Comparison of ENCODE assay signal across 10 cellular contexts in genomic region chr20:1171461-1172093, GRCh38. TPM values are rescaled to one million over a fixed set of nuclear protein-coding genes. Genes with fewer than 3 reads are reported as not detected.
DNase-seq lines count a peak whose midpoint lies in the region; ATAC-seq, FAIRE-seq and TF ChIP-seq lines count a peak whose summit lies in the region.
"Had no signal": no experiment of that assay in that cellular context is flagged by ENCODE, and none has a peak within 500 bp of the region (broad histone marks: within the 10 kb centered on the region; RNA-seq: fewer than 3 reads in every experiment).

No MANE protein-coding gene starts in this region.

- no peak overlapping the region for H3K27ac Mint-ChIP-seq in activated naive CD8-positive, alpha-beta T cell treated with anti-CD3 and anti-CD28 coated beads, Interleukin-2, amount 50 U/mL, for 24 hours
- H3K27ac Mint-ChIP-seq: immature natural killer cell had no signal

- no peak for ATAC-seq in activated naive CD8-positive, alpha-beta T cell treated with anti-CD3 and anti-CD28 coated beads, Interleukin-2, amount 50 U/mL, for 24 hours
- ATAC-seq in HepG2 (peak; percentile 30), HG03342 (IDR thresholded peaks at IDR 0.05; ENCODE audit: unreplicated experiment) (no peak)

- H3K27ac ChIP-seq in HepG2 (ENCODE audit: extremely low read length, insufficient read depth, low read length), result no peak overlapping the region
- H3K27ac ChIP-seq: right atrium auricular region had no signal

- TF ChIP-seq RAD21 in HepG2 (CRISPR knock-in tag; IDR thresholded peaks at IDR 0.05), result no peak

- no peak for TF ChIP-seq EP300 in HepG2 (IDR thresholded peaks at IDR 0.05; ENCODE audit: low read depth in 2 of 2, low read length in 2 of 2)
- TF ChIP-seq EP300 in HepG2 (CRISPR knock-in tag; IDR thresholded peaks at IDR 0.05; ENCODE audit: borderline replicate concordance), result no peak

- BruUV-seq in HepG2 (replicated peaks; lab: Mats Ljungman, UMichigan), result no TSS peak

- no peaks in the 10 kb centered on the region for H3K79me2 ChIP-seq in HepG2 (ENCODE audit: insufficient read depth, low read length)

- no peaks in the 10 kb centered on the region for H3K27me3 ChIP-seq in HepG2 (ENCODE audit: control insufficient read depth in 1 of 2, insufficient read depth in 2 of 2, low read length in 2 of 2)
- H3K27me3 ChIP-seq: right atrium auricular region had no signal

- no peak for TF ChIP-seq CTCF in HepG2 (CRISPR knock-in tag; IDR thresholded peaks at IDR 0.05)

- no peak; a peak in 1 of 4 replicates for TF ChIP-seq POLR2A in HepG2 (IDR thresholded peaks at IDR 0.05; ENCODE audit: insufficient read depth in 1 of 2, low read depth in 2 of 2, low read length in 2 of 2)

- 97% methylated on average over 4 of the region's 4 CpGs for WGBS in HepG2 (ENCODE audit: low lambda C conversion rate)

- H3K36me3 Mint-ChIP-seq in activated naive CD8-positive, alpha-beta T cell treated with anti-CD3 and anti-CD28 coated beads, Interleukin-2, amount 50 U/mL, for 24 hours (ENCODE audit: low read depth), result peaks cover 45% of the 10 kb centered on the region

- no peak overlapping the region for H3K4me3 Mint-ChIP-seq in activated naive CD8-positive, alpha-beta T cell treated with anti-CD3 and anti-CD28 coated beads, Interleukin-2, amount 50 U/mL, for 24 hours
- H3K4me3 Mint-ChIP-seq: immature natural killer cell had no signal

- no peaks in the 10 kb centered on the region for H3K4me1 Mint-ChIP-seq in activated naive CD8-positive, alpha-beta T cell treated with anti-CD3 and anti-CD28 coated beads, Interleukin-2, amount 50 U/mL, for 24 hours
- H3K4me1 Mint-ChIP-seq: immature natural killer cell had no signal

- DNase-seq in EH (ENCODE audit: low read depth) (peak; percentile 60), HuH-7.5 (ENCODE audit: low spot score) (peak; percentile 34), HepG2 (ENCODE audit: low spot score) (peak; percentile 42), ureter (ENCODE audit: low spot score) (no peak), NK-92 (lab: John Stamatoyannopoulos, UW; ENCODE audit: unreplicated experiment) (no peak)
- DNase-seq in activated naive CD8-positive, alpha-beta T cell treated with anti-CD3 and anti-CD28 coated beads, Interleukin-2, amount 50 U/mL, for 24 hours, result peak; percentile 14
- DNase-seq: immature natural killer cell had no signal

- CTCF ChIA-PET in HepG2 (lab: Yijun Ruan, JAX; ENCODE audit: low intra/inter-chr PET ratio, low total read pairs), result no interaction called here

- H3K36me3 ChIP-seq in HepG2 (replicated peaks in 1 of 2; ENCODE audit: control insufficient read depth in 1 of 2, insufficient read depth in 2 of 2, low read length in 2 of 2), result peaks cover 29 to 55% of the 10 kb centered on the region in 2 experiments

- H3K4me3 ChIP-seq in HepG2 (replicated peaks in 1 of 3; ENCODE audit: insufficient read depth in 1 of 3, low read depth in 2 of 3, low read length in 3 of 3), result no peak overlapping the region
- H3K4me3 ChIP-seq: right atrium auricular region had no signal

- no peak overlapping the region for H3K4me2 ChIP-seq in HepG2 (ENCODE audit: low read depth, low read length)

- POLR2A ChIA-PET in HepG2 (lab: Yijun Ruan, JAX), result interaction anchor here (0.5 kb wide), 1 partner anchor 21 kb away, joined by 3 read pairs; no protein-coding TSS in a partner anchor

- H3K4me1 ChIP-seq in HepG2 (ENCODE audit: insufficient read depth, low read length), result no peaks in the 10 kb centered on the region
- H3K4me1 ChIP-seq: right atrium auricular region had no signal

- no peak overlapping the region for H2AFZ ChIP-seq in HepG2 (ENCODE audit: low read length)

- no peaks in the 10 kb centered on the region for H3K9me3 Mint-ChIP-seq in activated naive CD8-positive, alpha-beta T cell treated with anti-CD3 and anti-CD28 coated beads, Interleukin-2, amount 50 U/mL, for 24 hours
- H3K9me3 Mint-ChIP-seq: immature natural killer cell had no signal

- no peak for FAIRE-seq in HepG2 (lab: Jason Lieb, UNC)

- no peak overlapping the region for H3K9ac ChIP-seq in HepG2 (ENCODE audit: insufficient read depth, low read depth, low read length)

- no peaks in the 10 kb centered on the region for H3K9me3 ChIP-seq in HepG2 (ENCODE audit: low read length)
- H3K9me3 ChIP-seq: right atrium auricular region had no signal

- H4K20me1 ChIP-seq in HepG2 (ENCODE audit: insufficient read depth, low read length), result peaks cover 20% of the 10 kb centered on the region; the same call in 1 of the 2 replicates

- in situ Hi-C loops in HepG2 (cut with HindIII; ENCODE audit: extremely low pct_ligation_motif_present, low pct_unique_long_range_greater_than_20kb), result no loop called here

- intact Hi-C loops in HepG2 (cut with micrococcal nuclease; ENCODE audit: unreplicated experiment), result no loop called here

- H3K27me3 Mint-ChIP-seq in activated naive CD8-positive, alpha-beta T cell treated with anti-CD3 and anti-CD28 coated beads, Interleukin-2, amount 50 U/mL, for 24 hours, result no peaks in the 10 kb centered on the region

RNA-seq across cellular contexts. Expression of gene TMEM74B, which starts 13.2 kb away (rescaled TPM):
- total RNA-seq in HepG2 (2016; rRNA removed; fragmentation: Illumina TruSeq; extraction: Trizol), result 2.9 and 4.7 TPM in 2 replicates
- total RNA-seq in HepG2 (2016; cell fraction: cytosol; rRNA removed; fragmentation: Illumina TruSeq; extraction: Trizol; ENCODE audit: low read depth), result 3.3 and 3.9 TPM in 2 replicates
- 2.5 and 4.3 TPM in 2 replicates for total RNA-seq in HepG2 (2016; cell fraction: insoluble cytoplasmic fraction; rRNA removed; fragmentation: Illumina TruSeq; extraction: Trizol)
- 4.5 and 5.1 TPM in 2 replicates for total RNA-seq in HepG2 (2016; cell fraction: membrane; rRNA removed; fragmentation: Illumina TruSeq; extraction: Trizol)
- 3.5 and 6.3 TPM in 2 replicates for total RNA-seq in HepG2 (2016; cell fraction: nucleus; rRNA removed; fragmentation: Illumina TruSeq; extraction: Trizol)
- polyA plus RNA-seq in HepG2 (2011; rRNA removed), result 18.4 and 25.0 TPM in 2 replicates
- 10.2 and 16.1 TPM in 2 replicates for polyA plus RNA-seq in HepG2 (2011; cell fraction: cytosol; rRNA removed)
- polyA plus RNA-seq in HepG2 (2011; cell fraction: nucleus; rRNA removed), result 136 and 155 TPM in 2 replicates
- 12.7 and 14.7 TPM in 2 replicates for polyA plus RNA-seq in HepG2 (2012)
- 3.3 and 4.2 TPM in 2 replicates for polyA plus RNA-seq in HepG2 (2016; cell fraction: cytosol; fragmentation: Illumina TruSeq; extraction: Trizol; ENCODE audit: low read depth)
- polyA plus RNA-seq in HepG2 (2016; cell fraction: insoluble cytoplasmic fraction; fragmentation: Illumina TruSeq; extraction: Trizol; ENCODE audit: low read depth), result 2.6 and 2.9 TPM in 2 replicates
- 4.2 and 5.6 TPM in 2 replicates for polyA plus RNA-seq in HepG2 (2016; cell fraction: membrane; fragmentation: Illumina TruSeq; extraction: Trizol; ENCODE audit: low read depth)
- 11.6 and 13.1 TPM in 2 replicates for polyA plus RNA-seq in HepG2 (2016; cell fraction: nucleus; fragmentation: Illumina TruSeq; extraction: Trizol; ENCODE audit: insufficient read depth, low read depth)
- polyA minus RNA-seq in HepG2 (2011; rRNA and poly(A)+ RNA removed; ENCODE audit: low replicate concordance), result 11.3 TPM in 1 of 2 replicates, not detected in the other
- 5.0 and 6.8 TPM in 2 replicates for polyA minus RNA-seq in HepG2 (2011; cell fraction: cytosol; rRNA and poly(A)+ RNA removed)
- polyA minus RNA-seq in HepG2 (2011; cell fraction: nucleus; rRNA and poly(A)+ RNA removed), result 12.4 and 13.4 TPM in 2 replicates
- total RNA-seq in ureter, result 3.6 TPM
- polyA plus RNA-seq: immature natural killer cell had no signal

RNA-seq across cellular contexts. Expression of gene C20orf202, which starts 31.7 kb away (rescaled TPM):
- total RNA-seq in HepG2 (2016; rRNA removed; fragmentation: Illumina TruSeq; extraction: Trizol) (0.20 TPM in 2 replicates), ureter (1.2 TPM)
- total RNA-seq in HepG2 (2016; cell fraction: cytosol; rRNA removed; fragmentation: Illumina TruSeq; extraction: Trizol; ENCODE audit: low read depth), result 0.18 TPM in 1 of 2 replicates, not detected in the other
- 0.18 and 0.19 TPM in 2 replicates for total RNA-seq in HepG2 (2016; cell fraction: insoluble cytoplasmic fraction; rRNA removed; fragmentation: Illumina TruSeq; extraction: Trizol)
- total RNA-seq in HepG2 (2016; cell fraction: membrane; rRNA removed; fragmentation: Illumina TruSeq; extraction: Trizol), result 0.31 and 0.34 TPM in 2 replicates
- not detected in 2 replicates for total RNA-seq in HepG2 (2016; cell fraction: nucleus; rRNA removed; fragmentation: Illumina TruSeq; extraction: Trizol)
- polyA plus RNA-seq in HepG2 (2011; rRNA removed), result 0.91 and 1.2 TPM in 2 replicates
- 0.55 and 0.68 TPM in 2 replicates for polyA plus RNA-seq in HepG2 (2011; cell fraction: cytosol; rRNA removed)
- polyA plus RNA-seq in HepG2 (2011; cell fraction: nucleus; rRNA removed), result 1.9 and 2.2 TPM in 2 replicates
- polyA plus RNA-seq in HepG2 (2012), result 0.51 and 1.0 TPM in 2 replicates
- polyA plus RNA-seq in HepG2 (2016; cell fraction: cytosol; fragmentation: Illumina TruSeq; extraction: Trizol; ENCODE audit: low read depth), result 0.15 and 0.26 TPM in 2 replicates
- polyA plus RNA-seq in HepG2 (2016; cell fraction: insoluble cytoplasmic fraction; fragmentation: Illumina TruSeq; extraction: Trizol; ENCODE audit: low read depth), result 0.14 and 0.45 TPM in 2 replicates
- polyA plus RNA-seq in HepG2 (2016; cell fraction: membrane; fragmentation: Illumina TruSeq; extraction: Trizol; ENCODE audit: low read depth), result 0.18 and 0.36 TPM in 2 replicates
- not detected in 2 replicates for polyA plus RNA-seq in HepG2 (2016; cell fraction: nucleus; fragmentation: Illumina TruSeq; extraction: Trizol; ENCODE audit: insufficient read depth, low read depth)
- 0.14 TPM in 1 of 2 replicates, not detected in the other for polyA minus RNA-seq in HepG2 (2011; rRNA and poly(A)+ RNA removed; ENCODE audit: low replicate concordance)
- not detected in 2 replicates for polyA minus RNA-seq in HepG2 (2011; cell fraction: cytosol; rRNA and poly(A)+ RNA removed)
- polyA minus RNA-seq in HepG2 (2011; cell fraction: nucleus; rRNA and poly(A)+ RNA removed), result 0.77 and 0.87 TPM in 2 replicates
- polyA plus RNA-seq: immature natural killer cell had no signal

RNA-seq across cellular contexts. Expression of gene PSMF1, which starts 53.2 kb away (rescaled TPM):
- total RNA-seq in HepG2 (2016; rRNA removed; fragmentation: Illumina TruSeq; extraction: Trizol) (86.0 and 113 TPM in 2 replicates), ureter (184 TPM)
- total RNA-seq in HepG2 (2016; cell fraction: cytosol; rRNA removed; fragmentation: Illumina TruSeq; extraction: Trizol; ENCODE audit: low read depth), result 19.7 and 25.4 TPM in 2 replicates
- 84.7 and 89.7 TPM in 2 replicates for total RNA-seq in HepG2 (2016; cell fraction: insoluble cytoplasmic fraction; rRNA removed; fragmentation: Illumina TruSeq; extraction: Trizol)
- total RNA-seq in HepG2 (2016; cell fraction: membrane; rRNA removed; fragmentation: Illumina TruSeq; extraction: Trizol), result 45.7 and 47.8 TPM in 2 replicates
- total RNA-seq in HepG2 (2016; cell fraction: nucleus; rRNA removed; fragmentation: Illumina TruSeq; extraction: Trizol), result 55.8 and 66.5 TPM in 2 replicates
- 82.5 and 90.6 TPM in 2 replicates for polyA plus RNA-seq in HepG2 (2011; rRNA removed)
- 129 and 230 TPM in 2 replicates for polyA plus RNA-seq in HepG2 (2011; cell fraction: cytosol; rRNA removed)
- 130 and 163 TPM in 2 replicates for polyA plus RNA-seq in HepG2 (2011; cell fraction: nucleus; rRNA removed)
- polyA plus RNA-seq in HepG2 (2012), result 209 and 270 TPM in 2 replicates
- 182 and 186 TPM in 2 replicates for polyA plus RNA-seq in HepG2 (2016; cell fraction: cytosol; fragmentation: Illumina TruSeq; extraction: Trizol; ENCODE audit: low read depth)
- 230 and 306 TPM in 2 replicates for polyA plus RNA-seq in HepG2 (2016; cell fraction: insoluble cytoplasmic fraction; fragmentation: Illumina TruSeq; extraction: Trizol; ENCODE audit: low read depth)
- polyA plus RNA-seq in HepG2 (2016; cell fraction: membrane; fragmentation: Illumina TruSeq; extraction: Trizol; ENCODE audit: low read depth), result 158 and 165 TPM in 2 replicates
- polyA plus RNA-seq in HepG2 (2016; cell fraction: nucleus; fragmentation: Illumina TruSeq; extraction: Trizol; ENCODE audit: insufficient read depth, low read depth), result 135 and 140 TPM in 2 replicates
- polyA minus RNA-seq in HepG2 (2011; rRNA and poly(A)+ RNA removed; ENCODE audit: low replicate concordance), result 31.0 and 97.3 TPM in 2 replicates
- polyA minus RNA-seq in HepG2 (2011; cell fraction: cytosol; rRNA and poly(A)+ RNA removed), result 90.7 and 92.5 TPM in 2 replicates
- polyA minus RNA-seq in HepG2 (2011; cell fraction: nucleus; rRNA and poly(A)+ RNA removed), result 67.6 and 70.3 TPM in 2 replicates

RNA-seq across cellular contexts. Expression of gene RAD21L1, which starts 54.3 kb away (rescaled TPM):
- total RNA-seq in HepG2 (2016; rRNA removed; fragmentation: Illumina TruSeq; extraction: Trizol) (not detected in 2 replicates), ureter (not detected)
- total RNA-seq in HepG2 (2016; cell fraction: cytosol; rRNA removed; fragmentation: Illumina TruSeq; extraction: Trizol; ENCODE audit: low read depth), result not detected in 2 replicates
- total RNA-seq in HepG2 (2016; cell fraction: insoluble cytoplasmic fraction; rRNA removed; fragmentation: Illumina TruSeq; extraction: Trizol), result not detected in 2 replicates
- total RNA-seq in HepG2 (2016; cell fraction: membrane; rRNA removed; fragmentation: Illumina TruSeq; extraction: Trizol), result not detected in 2 replicates
- total RNA-seq in HepG2 (2016; cell fraction: nucleus; rRNA removed; fragmentation: Illumina TruSeq; extraction: Trizol), result not detected in 2 replicates
- not detected in 2 replicates for polyA plus RNA-seq in HepG2 (2011; rRNA removed)
- polyA plus RNA-seq in HepG2 (2011; cell fraction: cytosol; rRNA removed), result not detected in 2 replicates
- not detected in 2 replicates for polyA plus RNA-seq in HepG2 (2011; cell fraction: nucleus; rRNA removed)
- not detected in 2 replicates for polyA plus RNA-seq in HepG2 (2012)
- polyA plus RNA-seq in HepG2 (2016; cell fraction: cytosol; fragmentation: Illumina TruSeq; extraction: Trizol; ENCODE audit: low read depth), result not detected in 2 replicates
- not detected in 2 replicates for polyA plus RNA-seq in HepG2 (2016; cell fraction: insoluble cytoplasmic fraction; fragmentation: Illumina TruSeq; extraction: Trizol; ENCODE audit: low read depth)
- polyA plus RNA-seq in HepG2 (2016; cell fraction: membrane; fragmentation: Illumina TruSeq; extraction: Trizol; ENCODE audit: low read depth), result not detected in 2 replicates
- not detected in 2 replicates for polyA plus RNA-seq in HepG2 (2016; cell fraction: nucleus; fragmentation: Illumina TruSeq; extraction: Trizol; ENCODE audit: insufficient read depth, low read depth)
- polyA minus RNA-seq in HepG2 (2011; rRNA and poly(A)+ RNA removed; ENCODE audit: low replicate concordance), result not detected in 2 replicates
- polyA minus RNA-seq in HepG2 (2011; cell fraction: cytosol; rRNA and poly(A)+ RNA removed), result not detected in 2 replicates
- not detected in 2 replicates for polyA minus RNA-seq in HepG2 (2011; cell fraction: nucleus; rRNA and poly(A)+ RNA removed)
- total RNA-seq: dermis microvascular lymphatic vessel endothelial cell, right atrium auricular region had no signal
- polyA plus RNA-seq: immature natural killer cell had no signal

Comparison
In these comparisons a context has a peak if more than half of its experiments do, and no peak if none do; other contexts are left out.
1. DNase-seq: peak in EH (single experiment), HuH-7.5 (single experiment), activated naive CD8-positive, alpha-beta T cell treated with anti-CD3 and anti-CD28 coated beads, Interleukin-2, amount 50 U/mL, for 24 hours (single experiment) and HepG2 (single experiment); none in ureter (single experiment) and NK-92 (single experiment).